ENCODE assay signal across 23 cellular contexts in the genomic region with DNA sequence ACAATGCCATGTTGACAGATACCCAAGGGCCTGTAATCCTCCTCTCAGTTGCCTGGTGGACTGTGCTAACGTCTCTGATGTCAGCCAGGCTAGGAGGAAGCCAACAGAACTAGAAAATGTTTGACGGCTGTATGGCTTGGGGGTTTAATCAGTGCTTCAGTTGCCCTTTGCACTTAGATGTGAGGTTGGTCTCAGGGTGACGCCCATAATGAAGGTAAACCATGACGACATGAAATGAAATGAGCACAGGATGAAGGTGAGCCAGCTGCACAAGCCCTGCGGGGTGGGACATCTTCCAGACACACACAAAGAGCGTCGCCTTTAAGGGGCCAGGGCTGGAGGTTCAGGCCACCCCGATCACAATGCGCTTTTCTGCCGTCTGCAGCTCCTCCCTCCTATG.
"Had no signal": no experiment of that assay in that cellular context is flagged by ENCODE, and none has a peak within 500 bp of the region (broad histone marks: within the 10 kb centered on the region; RNA-seq: fewer than 3 reads in every experiment).

No MANE protein-coding gene starts in this region.

- H3K36me3 ChIP-seq: upper lobe of right lung had no signal

- H3K4me3 ChIP-seq: left lung, lower lobe of right lung, psoas muscle, skin epidermis, spleen, tibial nerve, upper lobe of right lung had no signal

- ATAC-seq: left cardiac atrium; left lung; lower lobe of right lung; naive thymus-derived CD4-positive, alpha-beta T cell; natural killer cell treated with Interleukin-12 subunit alpha and Interleukin-12 subunit beta and Interleukin-15 and Interleukin-18, amount 100 ng/mL, for 72 hours; psoas muscle; sciatic nerve; stimulated activated effector memory CD8-positive, alpha-beta T cell treated with anti-CD3 and anti-CD28 coated beads, Interleukin-12 subunit alpha, Interleukin-12 subunit beta, amount 100 ng/mL, for 72 hours; upper lobe of right lung had no signal

- H3K9me3 ChIP-seq: left lung, lower lobe of right lung, psoas muscle, spleen, tibial nerve, upper lobe of right lung had no signal

- DNase-seq: hippocampal formation; kidney glomerular epithelial cell; left cardiac atrium; left lung; lower lobe of right lung; mammary epithelial cell; mesenchymal stem cell; naive thymus-derived CD4-positive, alpha-beta T cell; nucleus accumbens; psoas muscle; spleen; stimulated activated CD4-positive, alpha-beta T cell treated with anti-CD3 and anti-CD28 coated beads, Interleukin-4, amount 100 ng/mL, for 24 hours; stimulated activated naive CD4-positive, alpha-beta T cell; substantia nigra; upper lobe of right lung had no signal

- H3K27me3 ChIP-seq: spleen, tibial nerve, upper lobe of right lung had no signal

- H3K4me1 ChIP-seq: left lung, lower lobe of right lung, psoas muscle, spleen, tibial nerve, upper lobe of right lung had no signal

- H3K27ac ChIP-seq: left lung, lower lobe of right lung, parathyroid adenoma, psoas muscle, skin epidermis, spleen, tibial nerve, upper lobe of right lung had no signal

- H3K27ac Mint-ChIP-seq: mesothelial cell of epicardium; natural killer cell treated with Interleukin-12 subunit alpha and Interleukin-12 subunit beta and Interleukin-15 and Interleukin-18, amount 100 ng/mL, for 72 hours; stimulated activated effector memory CD8-positive, alpha-beta T cell treated with anti-CD3 and anti-CD28 coated beads, Interleukin-12 subunit alpha, Interleukin-12 subunit beta, amount 100 ng/mL, for 72 hours; stimulated activated naive CD8-positive, alpha-beta T cell treated with anti-CD3 and anti-CD28 coated beads, Interleukin-15, Interleukin-2, amounts not matched to agents 100 ng/mL and 50 ng/mL, for 24 hours had no signal

- H3K36me3 Mint-ChIP-seq: mesothelial cell of epicardium; natural killer cell treated with Interleukin-12 subunit alpha and Interleukin-12 subunit beta and Interleukin-15 and Interleukin-18, amount 100 ng/mL, for 72 hours; stimulated activated effector memory CD8-positive, alpha-beta T cell treated with anti-CD3 and anti-CD28 coated beads, Interleukin-12 subunit alpha, Interleukin-12 subunit beta, amount 100 ng/mL, for 72 hours had no signal

- H3K4me3 Mint-ChIP-seq: mesothelial cell of epicardium; naive thymus-derived CD4-positive, alpha-beta T cell; natural killer cell treated with Interleukin-12 subunit alpha and Interleukin-12 subunit beta and Interleukin-15 and Interleukin-18, amount 100 ng/mL, for 72 hours; stimulated activated effector memory CD8-positive, alpha-beta T cell treated with anti-CD3 and anti-CD28 coated beads, Interleukin-12 subunit alpha, Interleukin-12 subunit beta, amount 100 ng/mL, for 72 hours; stimulated activated naive CD8-positive, alpha-beta T cell treated with anti-CD3 and anti-CD28 coated beads, Interleukin-15, Interleukin-2, amounts not matched to agents 100 ng/mL and 50 ng/mL, for 24 hours had no signal

- H3K9me3 Mint-ChIP-seq: mesothelial cell of epicardium; stimulated activated naive CD8-positive, alpha-beta T cell treated with anti-CD3 and anti-CD28 coated beads, Interleukin-15, Interleukin-2, amounts not matched to agents 100 ng/mL and 50 ng/mL, for 24 hours had no signal

- H3K27me3 Mint-ChIP-seq: naive thymus-derived CD4-positive, alpha-beta T cell; stimulated activated naive CD8-positive, alpha-beta T cell treated with anti-CD3 and anti-CD28 coated beads, Interleukin-15, Interleukin-2, amounts not matched to agents 100 ng/mL and 50 ng/mL, for 24 hours had no signal
